ENCODE assay signal across 28 cellular contexts in genomic region chr11:132439711-132440300, GRCh38.
"Had no signal": no experiment of that assay in that cellular context is flagged by ENCODE, and none has a peak within 500 bp of the region (broad histone marks: within the 10 kb centered on the region; RNA-seq: fewer than 3 reads in every experiment).

No MANE protein-coding gene starts in this region.

- H3K36me3 ChIP-seq: cardiac muscle cell, MG63 had no signal

- ATAC-seq: activated T-cell treated with anti-CD3 and anti-CD28 coated beads, Interleukin-2, amount 50 U/mL, for 4 hours; Panc1; Right ventricle myocardium inferior; T-cell had no signal

- DNase-seq: activated B cell treated with CpG ODN at 0.5 μM for 24 hours; activated CD4-positive, alpha-beta T cell treated with anti-CD3 and anti-CD28 coated beads for 1 hour; activated CD4-positive, alpha-beta T cell treated with anti-CD3 and anti-CD28 coated beads, Interleukin-2, amount 10 ng/mL, durations not matched to agents 24 days and 14 days; activated CD4-positive, alpha-beta T cell treated with anti-CD3 and anti-CD28 coated beads, Interleukin-2, amount 50 U/mL, for 48 hours; activated gamma-delta T cell; activated naive CD4-positive, alpha-beta T cell treated with anti-CD3 and anti-CD28 coated beads for 36 hours; activated T-cell treated with anti-CD3 and anti-CD28 coated beads, Interleukin-2, amount 50 U/mL, for 4 hours; MG63; MV-4-11; NCI-H1092 treated with DMSO at 0.1 percent for 48 hours; NCI-H1417 treated with DMSO at 0.1 percent for 48 hours; NCI-H1694; NCI-H2029; NCI-H2107; NCI-H2171 treated with DMSO at 0.1 percent for 48 hours; NCI-H345; NCI-H510A; NCI-H526 treated with DMSO at 0.1 percent for 48 hours; NK-92 treated with Interleukin-12 subunit alpha and Interleukin-12 subunit beta, amount 100 ng/mL, for 24 hours; OCI-M1; RPMI8226; T-cell; T-helper 2 cell; T1000 had no signal

- H3K27ac ChIP-seq: cardiac muscle cell, SK-N-MC had no signal

- H3K27me3 ChIP-seq: cardiac muscle cell, MG63 had no signal

- H3K9me3 ChIP-seq: MG63 had no signal

- H3K4me3 ChIP-seq: cardiac muscle cell, MG63, SK-N-MC had no signal
